In genomic region chr11:8038811-8039529, GRCh38 we compare ENCODE assay signal across 15 cellular contexts. TPM values are rescaled to one million over a fixed set of nuclear protein-coding genes. Genes with fewer than 3 reads are reported as not detected.
A peak's percentile ranks its signal among the peaks of the same experiment; 100 is the strongest.
DNase-seq lines count a peak whose midpoint lies in the region; ATAC-seq and TF ChIP-seq lines count a peak whose summit lies in the region.
"Had no signal": no experiment of that assay in that cellular context is flagged by ENCODE, and none has a peak within 500 bp of the region (broad histone marks: within the 10 kb centered on the region; RNA-seq: fewer than 3 reads in every experiment).

No MANE protein-coding gene starts in this region.

- 75 to 87% (median 80%) methylated on average over 11 to 12 of the region's 12 CpGs for WGBS in stomach, 5 donors

- H3K36me3 ChIP-seq in Panc1 (ENCODE audit: control insufficient read depth, insufficient read depth, low read length) (no peaks in the 10 kb centered on the region), stomach (no peaks in the 10 kb centered on the region)
- H3K36me3 ChIP-seq in naive thymus-derived CD4-positive, alpha-beta T cell (ENCODE audit: control insufficient read depth in 2 of 3, insufficient read depth in 3 of 3, low read length in 3 of 3) = no peaks in the 10 kb centered on the region
- H3K36me3 ChIP-seq: BE2C had no signal

- no peaks in the 10 kb centered on the region for H3K4me1 Mint-ChIP-seq in naive thymus-derived CD4-positive, alpha-beta T cell

- no peaks in the 10 kb centered on the region for H3K27me3 ChIP-seq in Panc1 (ENCODE audit: control insufficient read depth, insufficient read depth, low read length)
- H3K27me3 ChIP-seq in naive thymus-derived CD4-positive, alpha-beta T cell (ENCODE audit: control insufficient read depth in 2 of 2, insufficient read depth in 2 of 2, low read length in 2 of 2) = no peaks in the 10 kb centered on the region
- no peaks in the 10 kb centered on the region for H3K27me3 ChIP-seq in stomach
- H3K27me3 ChIP-seq: BE2C had no signal

- H3K4me3 Mint-ChIP-seq in naive thymus-derived CD4-positive, alpha-beta T cell = no peak overlapping the region

- H3K36me3 Mint-ChIP-seq in naive thymus-derived CD4-positive, alpha-beta T cell = peaks cover 0 to 4% (median 0%) of the 10 kb centered on the region in 5 donors

- in situ Hi-C loops in Panc1 (cut with HindIII; ENCODE audit: low pct_unique_long_range_greater_than_20kb, low sequenced_read_pairs) = no loop called here

- TF ChIP-seq EP300 in stomach (IDR thresholded peaks at IDR 0.05) = no peak

- CTCF ChIA-PET in Panc1 (lab: Charles Lee) = no interaction called here
- CTCF ChIA-PET in naive thymus-derived CD4-positive, alpha-beta T cell (lab: Charles Lee) = no interaction called here

- TF ChIP-seq POLR2A in stomach (IDR thresholded peaks at IDR 0.05) = no peak

- H3K27ac Mint-ChIP-seq in naive thymus-derived CD4-positive, alpha-beta T cell = no peak overlapping the region

- H3K27me3 Mint-ChIP-seq in naive thymus-derived CD4-positive, alpha-beta T cell = peaks cover 4 to 28% (median 12%) of the 10 kb centered on the region in 5 donors

- TF ChIP-seq CTCF in Panc1 (IDR thresholded peaks at IDR 0.05) (no peak), stomach (IDR thresholded peaks at IDR 0.05) (no peak)

- H3K9me3 Mint-ChIP-seq in naive thymus-derived CD4-positive, alpha-beta T cell = peaks cover 0 to 1% (median 0%) of the 10 kb centered on the region in 11 donors

- no peak overlapping the region for H3K27ac ChIP-seq in Panc1 (ENCODE audit: low read length)
- peak overlapping the region; percentile 43 for H3K27ac ChIP-seq in cingulate gyrus (ENCODE audit: low read depth, low read length)
- no peak overlapping the region for H3K27ac ChIP-seq in naive thymus-derived CD4-positive, alpha-beta T cell (ENCODE audit: low read depth, low read length)
- no peak overlapping the region for H3K27ac ChIP-seq in stomach

- BruUV-seq in Panc1 (replicated peaks; lab: Mats Ljungman, UMichigan) = no TSS peak

- POLR2A ChIA-PET in Panc1 (lab: Charles Lee) = no interaction called here
- POLR2A ChIA-PET in naive thymus-derived CD4-positive, alpha-beta T cell (lab: Charles Lee) = no interaction called here

- DNase-seq in Panc1 (ENCODE audit: low read depth, low spot score) = no peak
- no peak for DNase-seq in naive thymus-derived CD4-positive, alpha-beta T cell
- DNase-seq in stomach = peak; percentile 7
- no peak for DNase-seq in middle frontal gyrus (ENCODE audit: extremely low spot score, low spot score)
- DNase-seq: BE2C, H7, IMR-90, NCI-H2029, NCI-H510A treated with DMSO at 0.1 percent for 48 hours, SHP77 treated with DMSO at 0.1 percent for 48 hours had no signal

- intact Hi-C loops in Panc1 (cut with micrococcal nuclease; ENCODE audit: unreplicated experiment) = no loop called here
- intact Hi-C loops in naive thymus-derived CD4-positive, alpha-beta T cell (cut with micrococcal nuclease) = no loop called here
- intact Hi-C loops in stomach (cut with DNase I; ENCODE audit: low total_unique reads) = loop anchor here (5.0 kb wide), 1 partner anchor 58 kb away; no protein-coding TSS in a partner anchor

- no peak overlapping the region for H3K4me3 ChIP-seq in Panc1 (ENCODE audit: low read depth in 2 of 2, low read length in 2 of 2)
- H3K4me3 ChIP-seq in naive thymus-derived CD4-positive, alpha-beta T cell (ENCODE audit: low read length) = no peak overlapping the region
- H3K4me3 ChIP-seq in stomach = no peak overlapping the region

- no peaks in the 10 kb centered on the region for H3K9me3 ChIP-seq in Panc1 (ENCODE audit: control insufficient read depth, insufficient read depth, low read depth, low read length)
- H3K9me3 ChIP-seq in naive thymus-derived CD4-positive, alpha-beta T cell (ENCODE audit: control insufficient read depth in 2 of 3, low read length in 3 of 3) = no peaks in the 10 kb centered on the region
- H3K9me3 ChIP-seq in stomach = no peaks in the 10 kb centered on the region
- H3K9me3 ChIP-seq: BE2C had no signal

- H3K4me1 ChIP-seq in Panc1 (ENCODE audit: control insufficient read depth, insufficient read depth, low read length) (no peaks in the 10 kb centered on the region), stomach (no peaks in the 10 kb centered on the region)
- no peaks in the 10 kb centered on the region for H3K4me1 ChIP-seq in naive thymus-derived CD4-positive, alpha-beta T cell (ENCODE audit: control insufficient read depth in 2 of 2, insufficient read depth in 2 of 2, low read length in 2 of 2)

- peak; percentile 32; the same call in 1 of the 2 replicates for ATAC-seq in Panc1
- ATAC-seq in naive thymus-derived CD4-positive, alpha-beta T cell = peak; percentile 21
- no peak for ATAC-seq in HG03460 (IDR thresholded peaks at IDR 0.05; ENCODE audit: unreplicated experiment)
- no peak for ATAC-seq in GM18511 (IDR thresholded peaks at IDR 0.05; ENCODE audit: unreplicated experiment)
- ATAC-seq in HG03135 (IDR thresholded peaks at IDR 0.05; ENCODE audit: unreplicated experiment) = no peak

RNA-seq across cellular contexts. Expression of gene TUB, which starts 42.0 kb away (rescaled TPM):
- 4.3 TPM for total RNA-seq in Panc1 (2021; ENCODE audit: unreplicated experiment)
- 2.3 TPM for polyA plus RNA-seq in Panc1 (2012; ENCODE audit: insufficient read length)
- total RNA-seq in naive thymus-derived CD4-positive, alpha-beta T cell = under 1 TPM in 3 of 5 experiments, not detected in 2; 0.05 to 0.07 (median 0.05) TPM
- polyA plus RNA-seq in naive thymus-derived CD4-positive, alpha-beta T cell = under 1 TPM in 1 of 2 donors, not detected in 1; 0.12 TPM
- total RNA-seq in stomach = 10 to 100 TPM in 1 of 5 donors, 1 to 10 TPM in 1, under 1 TPM in 2, not detected in 1; under 0.01 to 12.1 (median 2.4) TPM
- polyA plus RNA-seq in stomach = 1 to 10 TPM in 2 of 3 donors, under 1 TPM in 1; 0.83 to 2.1 (median 1.4) TPM
- total RNA-seq: HT-29 had no signal

RNA-seq across cellular contexts. Expression of gene EIF3F, which starts 51.8 kb away (rescaled TPM):
- 387 TPM for total RNA-seq in Panc1 (2021; ENCODE audit: unreplicated experiment)
- 395 TPM for polyA plus RNA-seq in Panc1 (2012; ENCODE audit: insufficient read length)
- total RNA-seq in naive thymus-derived CD4-positive, alpha-beta T cell = 100 to 1,000 TPM; 222 to 405 (median 353) TPM
- polyA plus RNA-seq in naive thymus-derived CD4-positive, alpha-beta T cell = 100 to 1,000 TPM; 509 to 555 TPM
- total RNA-seq in stomach = 100 to 1,000 TPM; 102 to 204 (median 136) TPM
- 100 to 1,000 TPM; 243 to 580 (median 328) TPM for polyA plus RNA-seq in stomach

Comparison
In these comparisons a context has a peak if more than half of its experiments do, and no peak if none do; other contexts are left out.
1. ATAC-seq: peak in Panc1 (single experiment) and naive thymus-derived CD4-positive, alpha-beta T cell (single experiment); none in HG03460 (single experiment), GM18511 (single experiment) and HG03135 (single experiment).